Comparison of ENCODE assay signal across 19 cellular contexts in the genomic region with DNA sequence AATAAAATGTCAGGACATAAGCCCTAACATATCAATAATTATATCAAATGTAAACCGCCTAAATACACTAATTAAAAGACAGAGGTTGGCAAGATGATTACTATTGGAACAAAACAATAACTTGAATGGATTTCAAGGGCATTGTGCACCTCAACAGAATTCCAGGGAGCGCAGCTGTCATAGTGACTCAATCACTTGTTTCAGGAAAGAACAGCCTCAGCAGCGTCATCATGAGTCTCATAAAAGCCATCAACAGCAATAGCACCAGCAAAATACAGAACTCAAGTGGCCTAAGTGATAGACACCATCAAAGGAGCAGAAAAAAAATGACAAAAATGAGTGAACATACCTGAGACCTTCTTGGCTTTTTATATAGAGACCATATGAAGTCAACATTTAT.
"Had no signal": no experiment of that assay in that cellular context is flagged by ENCODE, and none has a peak within 500 bp of the region (broad histone marks: within the 10 kb centered on the region; RNA-seq: fewer than 3 reads in every experiment).

No MANE protein-coding gene starts in this region.

- H3K4me3 ChIP-seq: dorsolateral prefrontal cortex, esophagus squamous epithelium, gastrocnemius medialis, pancreas, psoas muscle, right atrium auricular region, tibial artery had no signal

- ATAC-seq: activated CD8-positive, alpha-beta T cell treated with anti-CD3 and anti-CD28 coated beads, Interleukin-2, amount 10 ng/mL, durations not matched to agents 7 days and 5 days; gastrocnemius medialis; left ventricle myocardium superior; pancreas had no signal

- H3K27me3 ChIP-seq: dorsolateral prefrontal cortex, esophagus squamous epithelium, gastrocnemius medialis, pancreas, right atrium auricular region, tibial artery had no signal

- DNase-seq: activated CD4-positive, alpha-beta T cell treated with anti-CD3 and anti-CD28 coated beads for 1 hour; activated CD4-positive, alpha-beta T cell treated with anti-CD3 and anti-CD28 coated beads, Interleukin-2, amount 50 U/mL, for 1 hour; activated CD8-positive, alpha-beta T cell treated with anti-CD3 and anti-CD28 coated beads, Interleukin-2, amount 10 ng/mL, durations not matched to agents 7 days and 5 days; activated gamma-delta T cell treated with Interleukin-2 at 50 U/mL for 16 hours; activated T-cell treated with anti-CD3 and anti-CD28 coated beads, Interleukin-2, amount 50 U/mL, for 1 hour; anterior cingulate cortex; dorsolateral prefrontal cortex; esophagus squamous epithelium; gastrocnemius medialis; hypothalamus; left ventricle myocardium superior; midbrain; pancreas; psoas muscle; stimulated activated CD4-positive, alpha-beta T cell treated with anti-CD3 and anti-CD28 coated beads, Interleukin-1b, Interleukin-23, amount 100 ng/mL, for 48 hours; substantia nigra; tibial artery; WERI-Rb-1 had no signal

- H3K9me3 ChIP-seq: esophagus squamous epithelium, gastrocnemius medialis, pancreas, psoas muscle, right atrium auricular region, tibial artery had no signal

- H3K36me3 ChIP-seq: esophagus squamous epithelium, gastrocnemius medialis, pancreas, right atrium auricular region, tibial artery, WERI-Rb-1 had no signal

- H3K27ac ChIP-seq: dorsolateral prefrontal cortex, esophagus squamous epithelium, gastrocnemius medialis, pancreas, psoas muscle, right atrium auricular region, tibial artery, WERI-Rb-1 had no signal

- H3K4me1 ChIP-seq: esophagus squamous epithelium, gastrocnemius medialis, pancreas, psoas muscle, right atrium auricular region, tibial artery had no signal
